In genomic region chr14:74638066-74638465, GRCh38 we compare ENCODE assay signal across 1 cellular context.
TF ChIP-seq lines count a peak whose summit lies in the region.

No MANE protein-coding gene starts in this region.

TF ChIP-seq in GM23338, 12 proteins besides CTCF, POLR2A, EP300 and RAD21 (continued from another document):
- TF ChIP-seq ZNF462 (CRISPR knock-in tag; IDR thresholded peaks at IDR 0.05): no peak
- no peak for TF ChIP-seq ZNF331 (CRISPR knock-in tag; IDR thresholded peaks at IDR 0.05; ENCODE audit: low read depth)
- TF ChIP-seq JUNB (IDR thresholded peaks at IDR 0.05; ENCODE audit: unreplicated experiment): no peak
- TF ChIP-seq ETS1 (IDR thresholded peaks at IDR 0.05): no peak
- no peak for TF ChIP-seq ZNF114 (CRISPR knock-in tag; IDR thresholded peaks at IDR 0.05)
- no peak for TF ChIP-seq STAT1 (IDR thresholded peaks at IDR 0.05; ENCODE audit: unreplicated experiment)
- TF ChIP-seq POLR2AphosphoS5 (IDR thresholded peaks at IDR 0.05; ENCODE audit: low read depth): no peak
- TF ChIP-seq NANOG (IDR thresholded peaks at IDR 0.05; ENCODE audit: borderline replicate concordance): no peak
- TF ChIP-seq EZH2 (IDR thresholded peaks at IDR 0.05; ENCODE audit: low read depth, unreplicated experiment): no peak
